Comparison of ENCODE assay signal across 34 cellular contexts in the genomic region with DNA sequence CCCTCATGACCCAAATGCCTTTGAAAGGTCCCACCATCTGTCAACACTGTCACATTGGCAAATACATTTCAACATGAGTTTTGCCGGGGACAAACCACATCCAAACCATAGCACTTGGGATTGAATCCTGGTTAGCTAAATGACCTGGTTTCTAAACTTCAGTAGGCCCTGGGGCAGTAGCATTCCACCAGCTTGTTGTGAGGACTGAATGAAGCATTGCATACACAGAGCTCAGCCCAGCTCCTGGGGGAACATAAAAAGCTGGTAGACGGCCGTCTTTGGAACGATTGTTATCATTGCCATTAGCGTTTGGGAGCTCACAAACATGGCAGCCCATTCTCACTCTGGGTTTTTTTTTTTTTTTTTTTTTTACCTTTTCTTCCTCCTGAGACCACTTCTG. TPM values are rescaled to one million over a fixed set of nuclear protein-coding genes. Genes with fewer than 3 reads are reported as not detected.
"Had no signal": no experiment of that assay in that cellular context is flagged by ENCODE, and none has a peak within 500 bp of the region (broad histone marks: within the 10 kb centered on the region; RNA-seq: fewer than 3 reads in every experiment).

No MANE protein-coding gene starts in this region.

- H3K27ac Mint-ChIP-seq: activated CD4-positive, alpha-beta memory T cell treated with anti-CD3 and anti-CD28 coated beads for 36 hours; activated CD4-positive, alpha-beta T cell treated with anti-CD3 and anti-CD28 coated beads for 36 hours; activated CD4-positive, alpha-beta T cell treated with anti-CD3 and anti-CD28 coated beads, Interleukin-2, amount 10 ng/mL, durations not matched to agents 24 days and 14 days; activated naive CD4-positive, alpha-beta T cell treated with anti-CD3 and anti-CD28 coated beads, Interleukin-2, amount 10 ng/mL, durations not matched to agents 7 days and 5 days; activated naive CD4-positive, alpha-beta T cell treated with anti-CD3 and anti-CD28 coated beads, Interleukin-2, amount 50 U/mL, for 72 hours; activated naive CD8-positive, alpha-beta T cell treated with anti-CD3 and anti-CD28 coated beads, Interleukin-2, amount 10 ng/mL, durations not matched to agents 7 days and 5 days; activated T-cell treated with anti-CD3 and anti-CD28 coated beads, Interleukin-2, amount 50 U/mL, for 24 hours; activated T-cell treated with anti-CD3 and anti-CD28 coated beads, Interleukin-2, amount 50 U/mL, for 72 hours; brain; dendritic cell treated with granulocyte-macrophage colony-stimulating factor and Interleukin-4, amounts not matched to agents 40 ng/mL and 50 ng/mL, for 4 days; T-helper 17 cell; T-helper 2 cell treated with Interferon-gamma antibody and Interleukin-4, amounts not matched to agents 5 μg/mL and 100 μg/mL, for 36 hours had no signal

- H3K27me3 ChIP-seq: ascending aorta, breast epithelium, cardiac muscle cell, dorsolateral prefrontal cortex, esophagus squamous epithelium, gastroesophageal sphincter, heart right ventricle had no signal

- H3K27ac ChIP-seq: ascending aorta, breast epithelium, cardiac muscle cell, coronary artery, dorsolateral prefrontal cortex, esophagus squamous epithelium, gastroesophageal sphincter, heart right ventricle had no signal

- H3K9me3 ChIP-seq: ascending aorta, esophagus squamous epithelium had no signal

- H3K36me3 Mint-ChIP-seq: activated CD4-positive, alpha-beta memory T cell treated with anti-CD3 and anti-CD28 coated beads for 36 hours; activated naive CD4-positive, alpha-beta T cell treated with anti-CD3 and anti-CD28 coated beads, Interleukin-2, amount 50 U/mL, for 72 hours; brain had no signal

- H3K4me3 ChIP-seq: ascending aorta, breast epithelium, cardiac muscle cell, coronary artery, dorsolateral prefrontal cortex, esophagus squamous epithelium, gastroesophageal sphincter, heart right ventricle had no signal

- ATAC-seq: activated CD4-positive, alpha-beta T cell treated with anti-CD3 and anti-CD28 coated beads for 36 hours; activated naive CD4-positive, alpha-beta T cell treated with anti-CD3 and anti-CD28 coated beads, Interleukin-2, amount 50 U/mL, for 72 hours; activated T-cell treated with anti-CD3 and anti-CD28 coated beads, Interleukin-2, amount 50 U/mL, for 72 hours; gastroesophageal sphincter; heart right ventricle; T-helper 17 cell had no signal

- H3K4me3 Mint-ChIP-seq: activated CD4-positive, alpha-beta memory T cell treated with anti-CD3 and anti-CD28 coated beads for 36 hours; activated CD4-positive, alpha-beta T cell treated with anti-CD3 and anti-CD28 coated beads for 36 hours; activated CD4-positive, alpha-beta T cell treated with anti-CD3 and anti-CD28 coated beads, Interleukin-2, amount 10 ng/mL, durations not matched to agents 24 days and 14 days; activated naive CD4-positive, alpha-beta T cell treated with anti-CD3 and anti-CD28 coated beads, Interleukin-2, amount 10 ng/mL, durations not matched to agents 7 days and 5 days; activated naive CD8-positive, alpha-beta T cell treated with anti-CD3 and anti-CD28 coated beads, Interleukin-2, amount 10 ng/mL, durations not matched to agents 7 days and 5 days; activated T-cell treated with anti-CD3 and anti-CD28 coated beads, Interleukin-2, amount 50 U/mL, for 24 hours; activated T-cell treated with anti-CD3 and anti-CD28 coated beads, Interleukin-2, amount 50 U/mL, for 72 hours; brain; dendritic cell treated with granulocyte-macrophage colony-stimulating factor and Interleukin-4, amounts not matched to agents 40 ng/mL and 50 ng/mL, for 4 days; T-helper 17 cell; T-helper 2 cell treated with Interferon-gamma antibody and Interleukin-4, amounts not matched to agents 5 μg/mL and 100 μg/mL, for 36 hours had no signal

- H3K4me1 ChIP-seq: ascending aorta, breast epithelium, esophagus squamous epithelium, gastroesophageal sphincter had no signal

- H3K9me3 Mint-ChIP-seq: activated CD4-positive, alpha-beta memory T cell treated with anti-CD3 and anti-CD28 coated beads for 36 hours; activated naive CD4-positive, alpha-beta T cell treated with anti-CD3 and anti-CD28 coated beads, Interleukin-2, amount 10 ng/mL, durations not matched to agents 7 days and 5 days; activated T-cell treated with anti-CD3 and anti-CD28 coated beads, Interleukin-2, amount 50 U/mL, for 24 hours; dendritic cell treated with granulocyte-macrophage colony-stimulating factor and Interleukin-4, amounts not matched to agents 40 ng/mL and 50 ng/mL, for 4 days had no signal

- DNase-seq: activated CD4-positive, alpha-beta memory T cell treated with anti-CD3 and anti-CD28 coated beads for 36 hours; activated CD4-positive, alpha-beta T cell treated with anti-CD3 and anti-CD28 coated beads for 36 hours; activated CD4-positive, alpha-beta T cell treated with anti-CD3 and anti-CD28 coated beads, Interleukin-2, amount 10 ng/mL, durations not matched to agents 24 days and 14 days; activated CD4-positive, CD25-positive, alpha-beta regulatory T cell; activated CD4-positive, CD25-positive, alpha-beta regulatory T cell treated with anti-CD3 and anti-CD28 coated beads, Interleukin-2, amount 50 U/mL, for 72 hours; activated CD8-positive, alpha-beta memory T cell treated with anti-CD3 and anti-CD28 coated beads, Interleukin-2, amount 50 U/mL, for 48 hours; activated gamma-delta T cell; activated naive CD4-positive, alpha-beta T cell; activated naive CD4-positive, alpha-beta T cell treated with anti-CD3 and anti-CD28 coated beads, Interleukin-2, amount 10 ng/mL, durations not matched to agents 7 days and 5 days; activated naive CD8-positive, alpha-beta T cell treated with anti-CD3 and anti-CD28 coated beads, Interleukin-2, amount 10 ng/mL, durations not matched to agents 7 days and 5 days; activated T-cell treated with anti-CD3 and anti-CD28 coated beads for 4 hours; activated T-cell treated with anti-CD3 and anti-CD28 coated beads, Interleukin-2, amount 50 U/mL, for 24 hours; activated T-cell treated with anti-CD3 and anti-CD28 coated beads, Interleukin-2, amount 50 U/mL, for 72 hours; central memory CD4-positive, alpha-beta T cell; dorsolateral prefrontal cortex; effector memory CD4-positive, alpha-beta T cell; erythroblast; esophagus squamous epithelium; foreskin melanocyte; heart right ventricle; T-helper 1 cell; T-helper 17 cell; T1000 had no signal

- H3K27me3 Mint-ChIP-seq: activated CD4-positive, alpha-beta memory T cell treated with anti-CD3 and anti-CD28 coated beads for 36 hours; activated CD4-positive, alpha-beta T cell treated with anti-CD3 and anti-CD28 coated beads for 36 hours; activated T-cell treated with anti-CD3 and anti-CD28 coated beads, Interleukin-2, amount 50 U/mL, for 24 hours; T-helper 17 cell had no signal

- H3K36me3 ChIP-seq: ascending aorta, breast epithelium, cardiac muscle cell, esophagus squamous epithelium, gastroesophageal sphincter, heart right ventricle had no signal

RNA-seq across cellular contexts. Expression of gene CXCR4, which starts 57.5 kb away (rescaled TPM):
- total RNA-seq: fibroblast of lung, fibroblast of villous mesenchyme had no signal
